8 cellular contexts compared by ENCODE assay signal in the genomic region with DNA sequence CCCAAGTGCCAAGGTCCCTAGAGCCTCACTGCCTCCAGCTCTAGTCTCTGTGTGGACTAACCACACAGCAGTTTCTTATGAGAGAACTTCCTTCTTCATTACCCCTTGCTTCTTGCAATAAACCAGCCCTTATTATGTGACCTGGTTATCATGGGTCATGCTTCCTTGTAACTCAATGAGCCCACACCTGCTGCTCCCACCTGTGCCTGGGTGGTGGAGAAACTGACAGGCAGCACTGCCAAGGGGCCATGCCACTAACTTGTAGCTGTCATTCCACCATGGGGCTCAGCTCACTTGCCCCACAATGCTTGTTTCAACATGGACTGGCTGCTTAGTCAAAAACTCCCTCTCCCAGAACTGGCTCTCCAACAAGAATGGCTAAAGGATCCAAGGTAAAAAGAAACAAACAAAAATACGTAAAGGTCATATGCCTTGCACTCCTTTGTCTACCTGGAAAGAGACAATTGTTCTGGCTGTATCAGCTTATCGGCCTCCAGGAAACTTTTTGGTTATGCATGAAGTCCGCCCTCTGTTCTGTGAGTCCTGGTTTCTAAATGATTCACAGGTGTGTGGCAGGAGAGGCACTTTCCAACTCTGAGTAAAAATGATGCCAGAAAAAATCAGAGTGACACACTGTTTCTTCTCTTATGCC.
DNase-seq lines count a peak whose midpoint lies in the region; ATAC-seq, FAIRE-seq and TF ChIP-seq lines count a peak whose summit lies in the region.

No MANE protein-coding gene starts in this region.

- H3K36me3 Mint-ChIP-seq in effector memory CD8-positive, alpha-beta T cell (ENCODE audit: insufficient read depth): no peaks in the 10 kb centered on the region

- H3K27me3 Mint-ChIP-seq in effector memory CD8-positive, alpha-beta T cell: peaks cover 0 to 9% of the 10 kb centered on the region in 2 donors

- H3K27ac Mint-ChIP-seq in effector memory CD8-positive, alpha-beta T cell: no peak overlapping the region

- peak; percentile 67 for ATAC-seq in GM19025 (IDR thresholded peaks at IDR 0.05; ENCODE audit: low read depth, unreplicated experiment)
- ATAC-seq in HG02763 (IDR thresholded peaks at IDR 0.05; ENCODE audit: unreplicated experiment): peak; percentile 77
- no peak for ATAC-seq in effector memory CD8-positive, alpha-beta T cell (replicated peaks)
- ATAC-seq in pancreas: no peak

- no peak overlapping the region for H3K27ac ChIP-seq in pancreas

- no peak overlapping the region for H3K4me3 ChIP-seq in pancreas

- no peaks in the 10 kb centered on the region for H3K27me3 ChIP-seq in pancreas

- H3K4me1 ChIP-seq in pancreas: no peaks in the 10 kb centered on the region

- peaks cover 2 to 9% of the 10 kb centered on the region in 2 donors for H3K9me3 Mint-ChIP-seq in effector memory CD8-positive, alpha-beta T cell

- H3K4me1 Mint-ChIP-seq in effector memory CD8-positive, alpha-beta T cell (ENCODE audit: low read depth in 2 of 2): peaks cover 0 to 3% of the 10 kb centered on the region in 2 donors

- H3K36me3 ChIP-seq in pancreas: no peaks in the 10 kb centered on the region

- no peak for TF ChIP-seq CTCF in pancreas (IDR thresholded peaks at IDR 0.05)

- FAIRE-seq in pancreas (lab: Jason Lieb, UNC): no peak

- 89 to 93% methylated on average over 3 of the region's 3 CpGs for WGBS in pancreas, 2 donors

- H3K4me3 Mint-ChIP-seq in effector memory CD8-positive, alpha-beta T cell: no peak overlapping the region

- peak; percentile 36 for DNase-seq in activated CD4-positive, CD25-positive, alpha-beta regulatory T cell treated with anti-CD3 and anti-CD28 coated beads, Interleukin-2, amount 50 U/mL, for 72 hours
- peak; percentile 59 for DNase-seq in stimulated activated CD4-positive, alpha-beta T cell treated with anti-CD3 and anti-CD28 coated beads, Interleukin-15, amount 100 ng/mL, for 24 hours
- DNase-seq in iPS-NIHi11 (ENCODE audit: low spot score) (no peak), NCI-H2029 treated with DMSO at 0.1 percent for 48 hours (lab: John Stamatoyannopoulos, UW) (no peak), pancreas (no peak)
- no peak for DNase-seq in effector memory CD8-positive, alpha-beta T cell

- H3K9me3 ChIP-seq in pancreas: no peaks in the 10 kb centered on the region

- intact Hi-C loops in pancreas (cut with DNase I): no loop called here

Comparison
In these comparisons a context has a peak if more than half of its experiments do, and no peak if none do; other contexts are left out.
1. ATAC-seq: peak in GM19025 (single experiment) and HG02763 (single experiment); none in effector memory CD8-positive, alpha-beta T cell (single experiment) and pancreas (0 of 4).
2. DNase-seq: peak in activated CD4-positive, CD25-positive, alpha-beta regulatory T cell treated with anti-CD3 and anti-CD28 coated beads, Interleukin-2, amount 50 U/mL, for 72 hours (single experiment) and stimulated activated CD4-positive, alpha-beta T cell treated with anti-CD3 and anti-CD28 coated beads, Interleukin-15, amount 100 ng/mL, for 24 hours (single experiment); none in iPS-NIHi11 (single experiment), NCI-H2029 treated with DMSO at 0.1 percent for 48 hours (single experiment), effector memory CD8-positive, alpha-beta T cell (0 of 3) and pancreas (0 of 6).